Comparison of ENCODE assay signal across 17 cellular contexts in the genomic region with DNA sequence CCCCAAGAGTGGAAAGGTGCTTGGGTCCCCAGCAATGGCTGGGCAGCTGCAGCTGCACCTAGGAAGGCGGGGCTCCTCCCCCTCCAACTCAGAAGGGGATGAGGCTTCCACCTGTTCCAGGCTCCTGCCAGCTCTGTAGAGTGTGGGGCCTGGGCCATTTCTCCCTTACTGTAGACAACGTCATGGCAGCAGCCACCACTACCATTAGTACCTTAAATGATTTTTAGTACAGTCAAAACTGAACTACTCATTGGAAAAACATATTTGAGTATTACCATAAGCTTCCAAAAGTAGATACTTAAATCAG.
A peak's percentile ranks its signal among the peaks of the same experiment; 100 is the strongest.
DNase-seq lines count a peak whose midpoint lies in the region; ATAC-seq and TF ChIP-seq lines count a peak whose summit lies in the region.
"Had no signal": no experiment of that assay in that cellular context is flagged by ENCODE, and none has a peak within 500 bp of the region (broad histone marks: within the 10 kb centered on the region; RNA-seq: fewer than 3 reads in every experiment).

No MANE protein-coding gene starts in this region.

- H3K27me3 ChIP-seq in OCI-LY1 (ENCODE audit: insufficient read depth, low read length) (no peaks in the 10 kb centered on the region), upper lobe of right lung (no peaks in the 10 kb centered on the region), stomach (no peaks in the 10 kb centered on the region), osteoblast (ENCODE audit: insufficient read depth, low read length) (no peaks in the 10 kb centered on the region)
- H3K27me3 ChIP-seq: BLaER1 had no signal

- no peak for TF ChIP-seq POLR2A in stomach (IDR thresholded peaks at IDR 0.05)

- no peaks in the 10 kb centered on the region for H3F3A ChIP-seq in OCI-LY1 (ENCODE audit: insufficient read depth, low read length)

- WGBS in stomach, 5 donors = 53 to 84% (median 79%) methylated on average over 2 of the region's 2 CpGs

- DNase-seq in chondrocyte (ENCODE audit: low spot score) (peak; percentile 51), posterior vena cava (ENCODE audit: low spot score) (peak; percentile 70), upper lobe of right lung (no peak), stomach (no peak), NCI-H2107 treated with DMSO at 0.1 percent for 48 hours (lab: John Stamatoyannopoulos, UW; ENCODE audit: unreplicated experiment) (no peak), osteoblast (ENCODE audit: insufficient read length, low spot score, missing footprints) (no peak)
- DNase-seq: AML-193; Caco-2; CD8-positive, alpha-beta memory T cell; DND-41; GDM1; H9 had no signal

- H3K4me3 Mint-ChIP-seq in chondrocyte (ENCODE audit: unreplicated experiment) = no peak overlapping the region
- H3K4me3 Mint-ChIP-seq: CD8-positive, alpha-beta memory T cell; GM23338; H9; IgD-negative memory B cell had no signal

- H2AFZ ChIP-seq in OCI-LY1 (ENCODE audit: low read length) = 0 out of 2 replicates have a peak overlapping the region, but pooled peaks have one; percentile 63
- no peak overlapping the region for H2AFZ ChIP-seq in osteoblast (ENCODE audit: low read length)

- no peak overlapping the region for H3K4me2 ChIP-seq in OCI-LY1 (ENCODE audit: low read length)
- no peak overlapping the region for H3K4me2 ChIP-seq in osteoblast (ENCODE audit: insufficient read depth, low read length)
- H3K4me2 ChIP-seq: BLaER1, GM23338 had no signal

- H3K4me1 ChIP-seq in OCI-LY1 (ENCODE audit: insufficient read depth, low read length, severe bottlenecking) = peaks cover 22% of the 10 kb centered on the region
- no peaks in the 10 kb centered on the region for H3K4me1 ChIP-seq in upper lobe of right lung
- H3K4me1 ChIP-seq in stomach = no peaks in the 10 kb centered on the region
- no peaks in the 10 kb centered on the region for H3K4me1 ChIP-seq in osteoblast (ENCODE audit: insufficient read depth, low read length)
- H3K4me1 ChIP-seq: BLaER1, Caco-2 had no signal

- H3K36me3 ChIP-seq in OCI-LY1 (ENCODE audit: insufficient read depth, low read length) (0 out of 2 replicates have a peak, but pooled peaks cover 4% of the 10 kb centered on the region), upper lobe of right lung (no peaks in the 10 kb centered on the region), stomach (no peaks in the 10 kb centered on the region), osteoblast (ENCODE audit: insufficient read depth, low read length) (no peaks in the 10 kb centered on the region)
- H3K36me3 ChIP-seq: BLaER1 had no signal

- H3K27ac Mint-ChIP-seq in chondrocyte (ENCODE audit: unreplicated experiment) = no peak overlapping the region
- H3K27ac Mint-ChIP-seq: CD8-positive, alpha-beta memory T cell; GM23338; H9; IgD-negative memory B cell had no signal

- H4K20me1 ChIP-seq in OCI-LY1 (ENCODE audit: insufficient read depth, low read length) (no peaks in the 10 kb centered on the region), osteoblast (ENCODE audit: insufficient read depth, low read length) (no peaks in the 10 kb centered on the region)
- H4K20me1 ChIP-seq: BLaER1 had no signal

- TF ChIP-seq CTCF in OCI-LY1 (IDR thresholded peaks at IDR 0.05; ENCODE audit: low read length) = no peak
- TF ChIP-seq CTCF in chondrocyte (IDR thresholded peaks at IDR 0.05) = no peak
- no peak for TF ChIP-seq CTCF in upper lobe of right lung (IDR thresholded peaks at IDR 0.05)
- TF ChIP-seq CTCF in stomach (IDR thresholded peaks at IDR 0.05) = no peak
- no peak for TF ChIP-seq CTCF in osteoblast (IDR thresholded peaks at IDR 0.05; ENCODE audit: extremely low read depth, low read depth, low read length)

- H3K27ac ChIP-seq in OCI-LY1 (ENCODE audit: low read depth, low read length, poor library complexity, severe bottlenecking) = no peak overlapping the region
- no peak overlapping the region for H3K27ac ChIP-seq in upper lobe of right lung
- H3K27ac ChIP-seq in stomach = no peak overlapping the region
- no peak overlapping the region for H3K27ac ChIP-seq in osteoblast (ENCODE audit: low read depth, low read length)
- H3K27ac ChIP-seq: 22Rv1, BLaER1 had no signal

- H3K4me3 ChIP-seq in OCI-LY1 (ENCODE audit: low read depth, low read length, poor library complexity, severe bottlenecking) (no peak overlapping the region), upper lobe of right lung (no peak overlapping the region), stomach (no peak overlapping the region), osteoblast (ENCODE audit: insufficient read depth, low read length) (no peak overlapping the region)
- H3K4me3 ChIP-seq: BLaER1, GM23338 had no signal

- H3K9me2 ChIP-seq in OCI-LY1 (ENCODE audit: low read depth, low read length) = no peaks in the 10 kb centered on the region

- no peaks in the 10 kb centered on the region for H3K27me3 Mint-ChIP-seq in chondrocyte (ENCODE audit: low read depth)
- H3K27me3 Mint-ChIP-seq: CD8-positive, alpha-beta memory T cell; IgD-negative memory B cell had no signal

- peaks cover 32% of the 10 kb centered on the region for H3K4me1 Mint-ChIP-seq in chondrocyte (ENCODE audit: low read depth)
- H3K4me1 Mint-ChIP-seq: CD8-positive, alpha-beta memory T cell; GM23338; IgD-negative memory B cell had no signal

- peaks cover 10% of the 10 kb centered on the region for H3K9me3 Mint-ChIP-seq in chondrocyte (ENCODE audit: low read depth)

- no peak overlapping the region for H3K9ac ChIP-seq in OCI-LY1 (ENCODE audit: low read length)
- H3K9ac ChIP-seq: BLaER1 had no signal

- H3K9me3 ChIP-seq in OCI-LY1 (ENCODE audit: low read length) (0 out of 2 replicates have a peak, but pooled peaks cover 4% of the 10 kb centered on the region), upper lobe of right lung (no peaks in the 10 kb centered on the region), stomach (peaks cover 0 to 6% (median 0%) of the 10 kb centered on the region in 4 donors), osteoblast (ENCODE audit: low read depth, low read length) (no peaks in the 10 kb centered on the region)
- H3K9me3 ChIP-seq: BLaER1, Caco-2 had no signal

- peaks cover 2% of the 10 kb centered on the region for H3K36me3 Mint-ChIP-seq in chondrocyte (ENCODE audit: low read depth)
- H3K36me3 Mint-ChIP-seq: CD8-positive, alpha-beta memory T cell had no signal

- ATAC-seq in upper lobe of right lung = peak; percentile 33
- ATAC-seq: GM23338 had no signal

- H3K79me2 ChIP-seq in OCI-LY1 (ENCODE audit: insufficient read depth, low read length) = no peaks in the 10 kb centered on the region
- no peaks in the 10 kb centered on the region for H3K79me2 ChIP-seq in osteoblast (ENCODE audit: insufficient read depth, low read length)

- intact Hi-C loops in posterior vena cava (cut with DNase I) (no loop called here), upper lobe of right lung (cut with DNase I) (no loop called here), stomach (cut with DNase I; ENCODE audit: low total_unique reads) (no loop called here)

- TF ChIP-seq EP300 in stomach (IDR thresholded peaks at IDR 0.05) = no peak

Comparison
In these comparisons a context has a peak if more than half of its experiments do, and no peak if none do; other contexts are left out.
1. DNase-seq: peak in chondrocyte (single experiment) and posterior vena cava (single experiment); none in upper lobe of right lung (single experiment), stomach (single experiment), NCI-H2107 treated with DMSO at 0.1 percent for 48 hours (single experiment) and osteoblast (single experiment).